In the genomic region with DNA sequence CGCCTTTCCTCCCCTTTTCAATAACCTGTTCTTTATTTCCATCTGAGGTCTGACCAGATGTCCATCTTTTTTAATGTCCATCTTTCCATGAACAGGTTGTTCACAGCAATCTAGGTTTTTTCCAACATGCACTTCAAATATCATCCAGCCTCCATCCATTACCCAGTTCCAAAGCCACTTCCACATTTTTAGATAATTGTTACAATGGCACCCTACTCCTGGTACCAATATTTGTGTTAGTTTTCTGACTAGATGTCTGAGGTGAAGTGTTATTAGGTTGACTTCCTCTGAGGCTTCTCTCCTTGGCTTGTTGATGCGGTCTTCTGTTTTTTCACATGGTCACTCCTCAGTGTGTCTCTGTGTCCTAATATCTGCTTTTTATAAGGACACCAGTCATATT, we compare ENCODE assay signal across 28 cellular contexts.
"Had no signal": no experiment of that assay in that cellular context is flagged by ENCODE, and none has a peak within 500 bp of the region (broad histone marks: within the 10 kb centered on the region; RNA-seq: fewer than 3 reads in every experiment).

No MANE protein-coding gene starts in this region.

- H3K4me1 ChIP-seq: colonic mucosa, esophagus muscularis mucosa, esophagus squamous epithelium, foreskin keratinocyte, gastrocnemius medialis, gastroesophageal sphincter, heart left ventricle had no signal

- H3K27ac ChIP-seq: colonic mucosa, coronary artery, dorsolateral prefrontal cortex, epithelial cell of prostate, esophagus muscularis mucosa, esophagus squamous epithelium, foreskin keratinocyte, gastroesophageal sphincter, heart left ventricle, heart right ventricle, hepatocyte had no signal

- H3K79me2 ChIP-seq: hepatocyte had no signal

- H3K4me2 ChIP-seq: hepatocyte had no signal

- H3K36me3 ChIP-seq: colonic mucosa had no signal

- H3K4me3 ChIP-seq: colonic mucosa, coronary artery, dorsolateral prefrontal cortex, esophagus muscularis mucosa, esophagus squamous epithelium, gastrocnemius medialis, gastroesophageal sphincter, heart left ventricle, heart right ventricle, hepatocyte had no signal

- FAIRE-seq: endometrium, endothelial cell of umbilical vein, frontal cortex had no signal

- H2AFZ ChIP-seq: hepatocyte had no signal

- H3K9me3 ChIP-seq: colonic mucosa, gastrocnemius medialis had no signal

- ATAC-seq: effector memory CD8-positive, alpha-beta T cell; esophagus mucosa; foreskin keratinocyte; gastrocnemius medialis; gastroesophageal sphincter had no signal

- H3K27me3 ChIP-seq: colonic mucosa, dorsolateral prefrontal cortex, esophagus muscularis mucosa, esophagus squamous epithelium, foreskin keratinocyte, gastrocnemius medialis, gastroesophageal sphincter, heart left ventricle, heart right ventricle, hepatocyte had no signal

- DNase-seq: colonic mucosa; cortex of kidney; dermis blood vessel endothelial cell; effector CD4-positive, alpha-beta T cell; effector CD8-positive, alpha-beta T cell; effector memory CD4-positive, alpha-beta T cell; effector memory CD8-positive, alpha-beta T cell; endodermal cell; erythroblast; esophagus squamous epithelium; foreskin fibroblast; foreskin melanocyte; gastrocnemius medialis; glutamatergic neuron; head of caudate nucleus had no signal
